Comparison of ENCODE assay signal across 11 cellular contexts in the genomic region with DNA sequence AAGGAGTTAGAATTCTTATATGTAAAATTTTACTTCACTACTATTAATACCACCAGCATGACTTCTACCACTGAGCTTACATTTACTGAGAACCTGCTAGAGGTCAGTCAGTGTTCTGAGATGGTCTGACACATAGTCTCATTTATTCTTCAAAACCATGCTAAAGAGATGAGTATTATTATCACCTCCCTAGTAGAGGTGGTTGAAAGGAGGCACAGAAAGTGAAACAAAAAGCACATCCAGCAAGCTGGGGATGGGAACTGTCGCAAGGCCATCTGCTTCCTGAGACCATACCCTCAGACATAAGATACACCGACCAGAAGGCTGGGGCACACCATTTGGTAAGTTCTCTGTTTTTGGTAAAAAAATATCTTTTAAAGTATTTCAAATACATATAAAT.
A peak's percentile ranks its signal among the peaks of the same experiment; 100 is the strongest.
DNase-seq lines count a peak whose midpoint lies in the region; ATAC-seq lines count a peak whose summit lies in the region.
"Had no signal": no experiment of that assay in that cellular context is flagged by ENCODE, and none has a peak within 500 bp of the region (broad histone marks: within the 10 kb centered on the region; RNA-seq: fewer than 3 reads in every experiment).

No MANE protein-coding gene starts in this region.

- H3K27ac Mint-ChIP-seq in effector memory CD8-positive, alpha-beta T cell = no peak overlapping the region
- H3K27ac Mint-ChIP-seq: IgD-negative memory B cell had no signal

- no peaks in the 10 kb centered on the region for H3K27me3 Mint-ChIP-seq in effector memory CD8-positive, alpha-beta T cell
- H3K27me3 Mint-ChIP-seq: IgD-negative memory B cell had no signal

- no peaks in the 10 kb centered on the region for H3K9me3 Mint-ChIP-seq in effector memory CD8-positive, alpha-beta T cell
- H3K9me3 Mint-ChIP-seq: IgD-negative memory B cell had no signal

- no peak overlapping the region for H3K4me3 Mint-ChIP-seq in effector memory CD8-positive, alpha-beta T cell
- H3K4me3 Mint-ChIP-seq: IgD-negative memory B cell had no signal

- peaks cover 0 to 2% of the 10 kb centered on the region in 2 donors for H3K4me1 Mint-ChIP-seq in effector memory CD8-positive, alpha-beta T cell (ENCODE audit: low read depth in 2 of 2)

- ATAC-seq in GM18858 (IDR thresholded peaks at IDR 0.05; ENCODE audit: unreplicated experiment) (peak; percentile 54), GM19467 (IDR thresholded peaks at IDR 0.05; ENCODE audit: unreplicated experiment) (peak; percentile 80), HG03354 (IDR thresholded peaks at IDR 0.05; ENCODE audit: poor library complexity, severe bottlenecking, unreplicated experiment) (peak; percentile 82), HG03442 (IDR thresholded peaks at IDR 0.05; ENCODE audit: unreplicated experiment) (no peak), GM19035 (IDR thresholded peaks at IDR 0.05; ENCODE audit: unreplicated experiment) (no peak)
- ATAC-seq in effector memory CD8-positive, alpha-beta T cell (replicated peaks) = peak; percentile 44

- H3K36me3 Mint-ChIP-seq in effector memory CD8-positive, alpha-beta T cell (ENCODE audit: insufficient read depth) = peaks cover 38% of the 10 kb centered on the region

- no peak for DNase-seq in effector memory CD8-positive, alpha-beta T cell
- DNase-seq in midbrain (lab: John Stamatoyannopoulos, UW) = no peak
- DNase-seq: aorta, NCI-H2081, testis had no signal

Comparison
In these comparisons a context has a peak if more than half of its experiments do, and no peak if none do; other contexts are left out.
1. ATAC-seq: peak in GM18858 (single experiment), GM19467 (single experiment), HG03354 (single experiment) and effector memory CD8-positive, alpha-beta T cell (single experiment); none in HG03442 (single experiment) and GM19035 (single experiment).